Comparison of ENCODE assay signal across 32 cellular contexts in the genomic region with DNA sequence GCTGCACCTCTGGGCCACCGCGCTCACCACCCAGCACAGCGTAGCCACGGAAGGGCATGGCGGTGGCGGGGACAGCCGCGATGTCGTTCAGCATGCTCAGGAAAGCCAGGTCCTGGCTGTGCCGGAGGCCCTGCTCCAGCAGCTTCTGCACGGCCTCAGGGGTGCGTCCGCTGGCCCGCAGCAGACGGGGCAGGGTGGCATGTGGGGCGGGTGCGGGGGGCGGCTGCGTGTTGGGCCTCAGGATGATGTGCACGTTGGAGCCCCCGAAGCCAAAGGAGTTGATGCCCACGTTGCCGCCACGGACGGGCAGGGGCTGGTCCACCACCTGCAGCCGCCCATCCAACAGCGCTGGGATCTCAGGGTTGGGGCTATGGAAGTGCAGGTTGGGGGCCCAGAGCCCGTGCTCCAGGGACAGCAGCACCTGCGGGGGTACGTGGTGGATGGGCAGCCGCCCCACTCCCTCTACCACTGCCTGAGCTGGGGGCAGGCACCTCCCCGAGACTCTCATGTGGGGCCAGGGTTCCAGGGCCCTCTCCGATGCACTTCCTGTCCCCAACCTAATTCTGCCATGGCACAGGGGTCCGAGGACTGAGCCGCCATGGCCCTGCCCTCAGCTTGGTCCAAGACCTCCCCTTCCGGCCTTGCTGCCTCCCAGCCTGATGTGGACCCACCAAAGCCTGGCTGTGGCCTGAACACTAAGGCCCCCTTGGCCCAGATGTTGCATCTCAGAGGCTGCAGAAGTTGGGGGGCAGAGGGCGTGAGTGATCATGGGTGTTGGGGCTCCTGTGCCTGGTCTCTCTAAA. TPM values are rescaled to one million over a fixed set of nuclear protein-coding genes. Genes with fewer than 3 reads are reported as not detected.
DNase-seq lines count a peak whose midpoint lies in the region; ATAC-seq, FAIRE-seq and TF ChIP-seq lines count a peak whose summit lies in the region.
"Had no signal": no experiment of that assay in that cellular context is flagged by ENCODE, and none has a peak within 500 bp of the region (broad histone marks: within the 10 kb centered on the region; RNA-seq: fewer than 3 reads in every experiment).

No MANE protein-coding gene starts in this region.

- ATAC-seq in WTC11 (no peak), HepG2 (no peak), HG02642 (IDR thresholded peaks at IDR 0.05; ENCODE audit: poor library complexity, unreplicated experiment) (no peak), GM18861 (IDR thresholded peaks at IDR 0.05; ENCODE audit: unreplicated experiment) (no peak)
- ATAC-seq in activated CD4-positive, CD25-positive, alpha-beta regulatory T cell treated with anti-CD3 and anti-CD28 coated beads, Interleukin-2, amount 50 U/mL, for 24 hours = no peak
- ATAC-seq: heart left ventricle, lower lobe of right lung, natural killer cell, PC-3, upper lobe of right lung had no signal

- no peak overlapping the region for H2AFZ ChIP-seq in HepG2 (ENCODE audit: low read length)

- no peak overlapping the region for H3K27ac Mint-ChIP-seq in WTC11
- H3K27ac Mint-ChIP-seq: activated CD4-positive, alpha-beta memory T cell treated with anti-CD3 and anti-CD28 coated beads, Interleukin-2, amount 10 ng/mL, durations not matched to agents 7 days and 5 days; natural killer cell had no signal

- WGBS in HepG2 (ENCODE audit: low lambda C conversion rate) = 100% methylated on average over 19 of the region's 37 CpGs

- no peak for TF ChIP-seq EP300 in HepG2 (IDR thresholded peaks at IDR 0.05; ENCODE audit: low read depth in 2 of 2, low read length in 2 of 2)
- no peak for TF ChIP-seq EP300 in HepG2 (CRISPR knock-in tag; IDR thresholded peaks at IDR 0.05; ENCODE audit: borderline replicate concordance)

- no peaks in the 10 kb centered on the region for H3K9me3 ChIP-seq in HepG2 (ENCODE audit: low read length)
- H3K9me3 ChIP-seq: BLaER1, esophagus muscularis mucosa, heart left ventricle, lower lobe of right lung, ovary, upper lobe of right lung had no signal

- no peak for FAIRE-seq in HepG2 (lab: Jason Lieb, UNC)
- FAIRE-seq: endometrium had no signal

- in situ Hi-C loops in HepG2 (cut with HindIII; ENCODE audit: extremely low pct_ligation_motif_present, low pct_unique_long_range_greater_than_20kb) = no loop called here

- no peak overlapping the region for H3K4me3 ChIP-seq in GM12865 (ENCODE audit: low read depth, low read length)
- H3K4me3 ChIP-seq in HepG2 (replicated peaks in 1 of 3; ENCODE audit: insufficient read depth in 1 of 3, low read depth in 2 of 3, low read length in 3 of 3) = no peak overlapping the region; a peak in 1 of 6 replicates
- H3K4me3 ChIP-seq: BLaER1, dorsolateral prefrontal cortex, esophagus muscularis mucosa, heart left ventricle, lower lobe of right lung, ovary, skin epidermis, upper lobe of right lung had no signal

- CTCF ChIA-PET in WTC11 (lab: Charles Lee) = interaction anchor here (2.3 kb wide), 1 partner anchor 15 kb away, joined by 6 read pairs; no protein-coding TSS in a partner anchor
- CTCF ChIA-PET in HepG2 (lab: Yijun Ruan, JAX; ENCODE audit: low intra/inter-chr PET ratio, low total read pairs) = no interaction called here

- H3K4me3 Mint-ChIP-seq in WTC11 = no peak overlapping the region
- H3K4me3 Mint-ChIP-seq: activated CD4-positive, alpha-beta memory T cell treated with anti-CD3 and anti-CD28 coated beads, Interleukin-2, amount 10 ng/mL, durations not matched to agents 7 days and 5 days; natural killer cell had no signal

- H3K9ac ChIP-seq in HepG2 (ENCODE audit: insufficient read depth, low read depth, low read length) = no peak overlapping the region
- H3K9ac ChIP-seq: BLaER1 had no signal

- H3K27me3 ChIP-seq in HepG2 (ENCODE audit: control insufficient read depth in 1 of 2, insufficient read depth in 2 of 2, low read length in 2 of 2) = no peaks in the 10 kb centered on the region
- H3K27me3 ChIP-seq: BLaER1, brain microvascular endothelial cell, dorsolateral prefrontal cortex, esophagus muscularis mucosa, heart left ventricle, ovary, upper lobe of right lung had no signal

- no peak for TF ChIP-seq RAD21 in HepG2 (CRISPR knock-in tag; IDR thresholded peaks at IDR 0.05)

- H3K4me1 ChIP-seq in HepG2 (ENCODE audit: insufficient read depth, low read length) = peaks cover 34% of the 10 kb centered on the region

- H3K27me3 Mint-ChIP-seq in WTC11 (ENCODE audit: low read depth) = no peaks in the 10 kb centered on the region
- H3K27me3 Mint-ChIP-seq: activated CD4-positive, alpha-beta memory T cell treated with anti-CD3 and anti-CD28 coated beads, Interleukin-2, amount 10 ng/mL, durations not matched to agents 7 days and 5 days had no signal

- H3K79me2 ChIP-seq in HepG2 (ENCODE audit: insufficient read depth, low read length) = peaks cover 57% of the 10 kb centered on the region

- TF ChIP-seq POLR2A in HepG2 (IDR thresholded peaks at IDR 0.05; ENCODE audit: insufficient read depth in 1 of 2, low read depth in 2 of 2, low read length in 2 of 2) = peak in 1 of 2 experiments; percentile 28; a peak in 1 of 4 replicates

- H3K36me3 Mint-ChIP-seq in WTC11 = peaks cover 25% of the 10 kb centered on the region
- H3K36me3 Mint-ChIP-seq: natural killer cell had no signal

- no TSS peak for BruUV-seq in HepG2 (replicated peaks; lab: Mats Ljungman, UMichigan)

- peaks cover 83% of the 10 kb centered on the region for H4K20me1 ChIP-seq in HepG2 (ENCODE audit: insufficient read depth, low read length)

- peaks cover 3% of the 10 kb centered on the region for H3K4me1 Mint-ChIP-seq in WTC11
- H3K4me1 Mint-ChIP-seq: natural killer cell had no signal

- H3K27ac ChIP-seq in HepG2 (ENCODE audit: extremely low read length, insufficient read depth, low read length) = no peak overlapping the region
- H3K27ac ChIP-seq: BLaER1, brain microvascular endothelial cell, dorsolateral prefrontal cortex, esophagus muscularis mucosa, heart left ventricle, lower lobe of right lung, ovary, skin epidermis, upper lobe of right lung had no signal

- H3K9me3 Mint-ChIP-seq in WTC11 = no peaks in the 10 kb centered on the region
- H3K9me3 Mint-ChIP-seq: activated CD4-positive, alpha-beta memory T cell treated with anti-CD3 and anti-CD28 coated beads, Interleukin-2, amount 10 ng/mL, durations not matched to agents 7 days and 5 days; natural killer cell had no signal

- TF ChIP-seq CTCF in GM12865 (IDR thresholded peaks at IDR 0.05; ENCODE audit: insufficient read depth, low read depth, low read length, missing control alignments) (no peak), WTC11 (IDR thresholded peaks at IDR 0.05) (no peak), HepG2 (CRISPR knock-in tag; IDR thresholded peaks at IDR 0.05) (no peak)

- peaks cover 77 to 95% of the 10 kb centered on the region in 2 experiments for H3K36me3 ChIP-seq in HepG2 (replicated peaks in 1 of 2; ENCODE audit: control insufficient read depth in 1 of 2, insufficient read depth in 2 of 2, low read length in 2 of 2)
- H3K36me3 ChIP-seq: ovary had no signal

- intact Hi-C loops in HepG2 (cut with micrococcal nuclease; ENCODE audit: unreplicated experiment) = loop anchor here (10.0 kb wide), 1 partner anchor 117 kb away; the partner anchor contains the start of gene ASPSCR1

- no peak overlapping the region; the same call in 1 of the 2 replicates for H3K4me2 ChIP-seq in HepG2 (ENCODE audit: low read depth, low read length)
- H3K4me2 ChIP-seq: BLaER1 had no signal

- DNase-seq in GM12865 (ENCODE audit: low read depth) (peak; percentile 3), WTC11 (ENCODE audit: low spot score) (peak; percentile 9), HepG2 (ENCODE audit: low spot score) (no peak)
- DNase-seq: activated CD4-positive, alpha-beta memory T cell treated with anti-CD3 and anti-CD28 coated beads, Interleukin-2, amount 10 ng/mL, durations not matched to agents 7 days and 5 days; activated CD4-positive, alpha-beta T cell treated with anti-CD3 and anti-CD28 coated beads for 1 hour; activated CD8-positive, alpha-beta memory T cell treated with anti-CD3 and anti-CD28 coated beads, Interleukin-2, amount 50 U/mL, for 48 hours; amygdala; brain microvascular endothelial cell; COR-L47; dorsolateral prefrontal cortex; foreskin fibroblast; HCEC 1CT; Kasumi-1; lower lobe of right lung; natural killer cell; NCI-H1436; NCI-H226; NCI-H526 treated with DMSO at 0.1 percent for 48 hours; PC-3; SHP77; stimulated activated naive CD4-positive, alpha-beta T cell treated with Interleukin-2 at 50 U/mL for 16 hours; T-helper 2 cell; upper lobe of right lung had no signal

- POLR2A ChIA-PET in WTC11 (lab: Charles Lee) = no interaction called here
- POLR2A ChIA-PET in HepG2 (lab: Yijun Ruan, JAX) = no interaction called here

RNA-seq across cellular contexts. Expression of gene FASN, which starts 6.6 kb away (rescaled TPM):
- total RNA-seq in WTC11 (2021) = 611 to 742 TPM (median 654 TPM) in 3 replicates
- 101 and 192 TPM in 2 replicates for total RNA-seq in HepG2 (2016; rRNA removed; fragmentation: Illumina TruSeq; extraction: Trizol)
- 28.4 and 29.9 TPM in 2 replicates for total RNA-seq in HepG2 (2016; cell fraction: cytosol; rRNA removed; fragmentation: Illumina TruSeq; extraction: Trizol; ENCODE audit: low read depth)
- total RNA-seq in HepG2 (2016; cell fraction: insoluble cytoplasmic fraction; rRNA removed; fragmentation: Illumina TruSeq; extraction: Trizol) = 118 and 157 TPM in 2 replicates
- 63.2 and 68.3 TPM in 2 replicates for total RNA-seq in HepG2 (2016; cell fraction: membrane; rRNA removed; fragmentation: Illumina TruSeq; extraction: Trizol)
- 147 and 173 TPM in 2 replicates for total RNA-seq in HepG2 (2016; cell fraction: nucleus; rRNA removed; fragmentation: Illumina TruSeq; extraction: Trizol)
- 51.7 and 92.4 TPM in 2 replicates for polyA plus RNA-seq in HepG2 (2011; rRNA removed)
- polyA plus RNA-seq in HepG2 (2011; cell fraction: cytosol; rRNA removed) = 62.2 and 67.6 TPM in 2 replicates
- polyA plus RNA-seq in HepG2 (2011; cell fraction: nucleus; rRNA removed) = 516 and 545 TPM in 2 replicates
- 163 and 245 TPM in 2 replicates for polyA plus RNA-seq in HepG2 (2012)
- polyA plus RNA-seq in HepG2 (2016; cell fraction: cytosol; fragmentation: Illumina TruSeq; extraction: Trizol; ENCODE audit: low read depth) = 24.8 and 25.4 TPM in 2 replicates
- polyA plus RNA-seq in HepG2 (2016; cell fraction: insoluble cytoplasmic fraction; fragmentation: Illumina TruSeq; extraction: Trizol; ENCODE audit: low read depth) = 209 and 303 TPM in 2 replicates
- polyA plus RNA-seq in HepG2 (2016; cell fraction: membrane; fragmentation: Illumina TruSeq; extraction: Trizol; ENCODE audit: low read depth) = 52.3 and 61.0 TPM in 2 replicates
- 501 and 529 TPM in 2 replicates for polyA plus RNA-seq in HepG2 (2016; cell fraction: nucleus; fragmentation: Illumina TruSeq; extraction: Trizol; ENCODE audit: insufficient read depth, low read depth)
- 35.6 and 241 TPM in 2 replicates for polyA minus RNA-seq in HepG2 (2011; rRNA and poly(A)+ RNA removed; ENCODE audit: low replicate concordance)
- 226 and 344 TPM in 2 replicates for polyA minus RNA-seq in HepG2 (2011; cell fraction: cytosol; rRNA and poly(A)+ RNA removed)
- polyA minus RNA-seq in HepG2 (2011; cell fraction: nucleus; rRNA and poly(A)+ RNA removed) = 97.7 and 151 TPM in 2 replicates

RNA-seq across cellular contexts. Expression of gene DUS1L, which starts 25.9 kb away (rescaled TPM):
- total RNA-seq in WTC11 (2021) (99.6 to 120 TPM (median 106 TPM) in 3 replicates), HepG2 (2016; rRNA removed; fragmentation: Illumina TruSeq; extraction: Trizol) (67.9 and 109 TPM in 2 replicates)
- total RNA-seq in HepG2 (2016; cell fraction: cytosol; rRNA removed; fragmentation: Illumina TruSeq; extraction: Trizol; ENCODE audit: low read depth) = 206 and 220 TPM in 2 replicates
- total RNA-seq in HepG2 (2016; cell fraction: insoluble cytoplasmic fraction; rRNA removed; fragmentation: Illumina TruSeq; extraction: Trizol) = 58.4 and 113 TPM in 2 replicates
- total RNA-seq in HepG2 (2016; cell fraction: membrane; rRNA removed; fragmentation: Illumina TruSeq; extraction: Trizol) = 268 and 276 TPM in 2 replicates
- total RNA-seq in HepG2 (2016; cell fraction: nucleus; rRNA removed; fragmentation: Illumina TruSeq; extraction: Trizol) = 69.9 and 102 TPM in 2 replicates
- polyA plus RNA-seq in HepG2 (2011; rRNA removed) = 81.0 and 108 TPM in 2 replicates
- 64.5 and 97.7 TPM in 2 replicates for polyA plus RNA-seq in HepG2 (2011; cell fraction: cytosol; rRNA removed)
- 583 and 668 TPM in 2 replicates for polyA plus RNA-seq in HepG2 (2011; cell fraction: nucleus; rRNA removed)
- 82.7 and 123 TPM in 2 replicates for polyA plus RNA-seq in HepG2 (2012)
- 353 and 384 TPM in 2 replicates for polyA plus RNA-seq in HepG2 (2016; cell fraction: cytosol; fragmentation: Illumina TruSeq; extraction: Trizol; ENCODE audit: low read depth)
- 138 and 172 TPM in 2 replicates for polyA plus RNA-seq in HepG2 (2016; cell fraction: insoluble cytoplasmic fraction; fragmentation: Illumina TruSeq; extraction: Trizol; ENCODE audit: low read depth)
- 444 and 521 TPM in 2 replicates for polyA plus RNA-seq in HepG2 (2016; cell fraction: membrane; fragmentation: Illumina TruSeq; extraction: Trizol; ENCODE audit: low read depth)
- 330 and 339 TPM in 2 replicates for polyA plus RNA-seq in HepG2 (2016; cell fraction: nucleus; fragmentation: Illumina TruSeq; extraction: Trizol; ENCODE audit: insufficient read depth, low read depth)
- 47.0 and 79.2 TPM in 2 replicates for polyA minus RNA-seq in HepG2 (2011; rRNA and poly(A)+ RNA removed; ENCODE audit: low replicate concordance)
- 31.7 and 34.4 TPM in 2 replicates for polyA minus RNA-seq in HepG2 (2011; cell fraction: cytosol; rRNA and poly(A)+ RNA removed)
- polyA minus RNA-seq in HepG2 (2011; cell fraction: nucleus; rRNA and poly(A)+ RNA removed) = 85.7 and 87.9 TPM in 2 replicates

RNA-seq across cellular contexts. Expression of gene GPS1, which starts 39.8 kb away (rescaled TPM):
- 166 to 181 TPM (median 167 TPM) in 3 replicates for total RNA-seq in WTC11 (2021)
- 106 and 124 TPM in 2 replicates for total RNA-seq in HepG2 (2016; rRNA removed; fragmentation: Illumina TruSeq; extraction: Trizol)
- 87.3 and 88.2 TPM in 2 replicates for total RNA-seq in HepG2 (2016; cell fraction: cytosol; rRNA removed; fragmentation: Illumina TruSeq; extraction: Trizol; ENCODE audit: low read depth)
- total RNA-seq in HepG2 (2016; cell fraction: insoluble cytoplasmic fraction; rRNA removed; fragmentation: Illumina TruSeq; extraction: Trizol) = 99.7 and 134 TPM in 2 replicates
- 96.5 and 111 TPM in 2 replicates for total RNA-seq in HepG2 (2016; cell fraction: membrane; rRNA removed; fragmentation: Illumina TruSeq; extraction: Trizol)
- 89.5 and 106 TPM in 2 replicates for total RNA-seq in HepG2 (2016; cell fraction: nucleus; rRNA removed; fragmentation: Illumina TruSeq; extraction: Trizol)
- 128 and 161 TPM in 2 replicates for polyA plus RNA-seq in HepG2 (2011; rRNA removed)
- polyA plus RNA-seq in HepG2 (2011; cell fraction: cytosol; rRNA removed) = 107 and 157 TPM in 2 replicates
- 389 and 467 TPM in 2 replicates for polyA plus RNA-seq in HepG2 (2011; cell fraction: nucleus; rRNA removed)
- polyA plus RNA-seq in HepG2 (2012) = 102 and 120 TPM in 2 replicates
- polyA plus RNA-seq in HepG2 (2016; cell fraction: cytosol; fragmentation: Illumina TruSeq; extraction: Trizol; ENCODE audit: low read depth) = 96.5 and 102 TPM in 2 replicates
- polyA plus RNA-seq in HepG2 (2016; cell fraction: insoluble cytoplasmic fraction; fragmentation: Illumina TruSeq; extraction: Trizol; ENCODE audit: low read depth) = 120 and 146 TPM in 2 replicates
- polyA plus RNA-seq in HepG2 (2016; cell fraction: membrane; fragmentation: Illumina TruSeq; extraction: Trizol; ENCODE audit: low read depth) = 103 and 104 TPM in 2 replicates
- 225 and 229 TPM in 2 replicates for polyA plus RNA-seq in HepG2 (2016; cell fraction: nucleus; fragmentation: Illumina TruSeq; extraction: Trizol; ENCODE audit: insufficient read depth, low read depth)
- 182 and 265 TPM in 2 replicates for polyA minus RNA-seq in HepG2 (2011; rRNA and poly(A)+ RNA removed; ENCODE audit: low replicate concordance)
- polyA minus RNA-seq in HepG2 (2011; cell fraction: cytosol; rRNA and poly(A)+ RNA removed) = 76.6 and 80.3 TPM in 2 replicates
- 60.2 and 61.0 TPM in 2 replicates for polyA minus RNA-seq in HepG2 (2011; cell fraction: nucleus; rRNA and poly(A)+ RNA removed)

RNA-seq across cellular contexts. Expression of gene RFNG, which starts 39.9 kb away (rescaled TPM):
- total RNA-seq in WTC11 (2021) (40.9 to 42.3 TPM (median 41.6 TPM) in 3 replicates), HepG2 (2016; rRNA removed; fragmentation: Illumina TruSeq; extraction: Trizol) (27.8 and 64.0 TPM in 2 replicates)
- 72.5 and 73.8 TPM in 2 replicates for total RNA-seq in HepG2 (2016; cell fraction: cytosol; rRNA removed; fragmentation: Illumina TruSeq; extraction: Trizol; ENCODE audit: low read depth)
- total RNA-seq in HepG2 (2016; cell fraction: insoluble cytoplasmic fraction; rRNA removed; fragmentation: Illumina TruSeq; extraction: Trizol) = 23.6 and 61.0 TPM in 2 replicates
- total RNA-seq in HepG2 (2016; cell fraction: membrane; rRNA removed; fragmentation: Illumina TruSeq; extraction: Trizol) = 95.0 and 98.0 TPM in 2 replicates
- 53.3 and 60.7 TPM in 2 replicates for total RNA-seq in HepG2 (2016; cell fraction: nucleus; rRNA removed; fragmentation: Illumina TruSeq; extraction: Trizol)
- 61.4 and 90.6 TPM in 2 replicates for polyA plus RNA-seq in HepG2 (2011; rRNA removed)
- 36.1 and 62.0 TPM in 2 replicates for polyA plus RNA-seq in HepG2 (2011; cell fraction: cytosol; rRNA removed)
- polyA plus RNA-seq in HepG2 (2011; cell fraction: nucleus; rRNA removed) = 548 and 733 TPM in 2 replicates
- 60.9 and 71.7 TPM in 2 replicates for polyA plus RNA-seq in HepG2 (2012)
- 106 and 121 TPM in 2 replicates for polyA plus RNA-seq in HepG2 (2016; cell fraction: cytosol; fragmentation: Illumina TruSeq; extraction: Trizol; ENCODE audit: low read depth)
- 35.7 and 47.7 TPM in 2 replicates for polyA plus RNA-seq in HepG2 (2016; cell fraction: insoluble cytoplasmic fraction; fragmentation: Illumina TruSeq; extraction: Trizol; ENCODE audit: low read depth)
- 128 and 132 TPM in 2 replicates for polyA plus RNA-seq in HepG2 (2016; cell fraction: membrane; fragmentation: Illumina TruSeq; extraction: Trizol; ENCODE audit: low read depth)
- 227 and 229 TPM in 2 replicates for polyA plus RNA-seq in HepG2 (2016; cell fraction: nucleus; fragmentation: Illumina TruSeq; extraction: Trizol; ENCODE audit: insufficient read depth, low read depth)
- polyA minus RNA-seq in HepG2 (2011; rRNA and poly(A)+ RNA removed; ENCODE audit: low replicate concordance) = 12.3 and 58.2 TPM in 2 replicates
- polyA minus RNA-seq in HepG2 (2011; cell fraction: cytosol; rRNA and poly(A)+ RNA removed) = 21.9 and 29.0 TPM in 2 replicates
- polyA minus RNA-seq in HepG2 (2011; cell fraction: nucleus; rRNA and poly(A)+ RNA removed) = 29.7 and 35.9 TPM in 2 replicates

RNA-seq across cellular contexts. Expression of gene DCXR, which starts 54.0 kb away (rescaled TPM):
- 114 to 130 TPM (median 120 TPM) in 3 replicates for total RNA-seq in WTC11 (2021)
- 286 and 311 TPM in 2 replicates for total RNA-seq in HepG2 (2016; rRNA removed; fragmentation: Illumina TruSeq; extraction: Trizol)
- 275 and 353 TPM in 2 replicates for total RNA-seq in HepG2 (2016; cell fraction: cytosol; rRNA removed; fragmentation: Illumina TruSeq; extraction: Trizol; ENCODE audit: low read depth)
- 302 and 321 TPM in 2 replicates for total RNA-seq in HepG2 (2016; cell fraction: insoluble cytoplasmic fraction; rRNA removed; fragmentation: Illumina TruSeq; extraction: Trizol)
- 228 and 297 TPM in 2 replicates for total RNA-seq in HepG2 (2016; cell fraction: membrane; rRNA removed; fragmentation: Illumina TruSeq; extraction: Trizol)
- 132 and 152 TPM in 2 replicates for total RNA-seq in HepG2 (2016; cell fraction: nucleus; rRNA removed; fragmentation: Illumina TruSeq; extraction: Trizol)
- 287 and 290 TPM in 2 replicates for polyA plus RNA-seq in HepG2 (2011; rRNA removed)
- polyA plus RNA-seq in HepG2 (2011; cell fraction: cytosol; rRNA removed) = 253 and 424 TPM in 2 replicates
- 645 and 737 TPM in 2 replicates for polyA plus RNA-seq in HepG2 (2011; cell fraction: nucleus; rRNA removed)
- 190 and 266 TPM in 2 replicates for polyA plus RNA-seq in HepG2 (2012)
- polyA plus RNA-seq in HepG2 (2016; cell fraction: cytosol; fragmentation: Illumina TruSeq; extraction: Trizol; ENCODE audit: low read depth) = 398 and 426 TPM in 2 replicates
- 296 and 330 TPM in 2 replicates for polyA plus RNA-seq in HepG2 (2016; cell fraction: insoluble cytoplasmic fraction; fragmentation: Illumina TruSeq; extraction: Trizol; ENCODE audit: low read depth)
- polyA plus RNA-seq in HepG2 (2016; cell fraction: membrane; fragmentation: Illumina TruSeq; extraction: Trizol; ENCODE audit: low read depth) = 308 and 335 TPM in 2 replicates
- polyA plus RNA-seq in HepG2 (2016; cell fraction: nucleus; fragmentation: Illumina TruSeq; extraction: Trizol; ENCODE audit: insufficient read depth, low read depth) = 280 and 299 TPM in 2 replicates
- polyA minus RNA-seq in HepG2 (2011; rRNA and poly(A)+ RNA removed; ENCODE audit: low replicate concordance) = 73.9 and 172 TPM in 2 replicates
- polyA minus RNA-seq in HepG2 (2011; cell fraction: cytosol; rRNA and poly(A)+ RNA removed) = 52.1 and 74.6 TPM in 2 replicates
- polyA minus RNA-seq in HepG2 (2011; cell fraction: nucleus; rRNA and poly(A)+ RNA removed) = 61.5 and 67.5 TPM in 2 replicates
